Comparison of ENCODE assay signal across 11 cellular contexts in genomic region chr13:76799696-76800095, GRCh38.
DNase-seq lines count a peak whose midpoint lies in the region; ATAC-seq and TF ChIP-seq lines count a peak whose summit lies in the region.
"Had no signal": no experiment of that assay in that cellular context is flagged by ENCODE, and none has a peak within 500 bp of the region (broad histone marks: within the 10 kb centered on the region; RNA-seq: fewer than 3 reads in every experiment).

No MANE protein-coding gene starts in this region.

- peak overlapping the region; percentile 82 to 95 (median 91) for H3K27ac Mint-ChIP-seq in CD14-positive monocyte
- H3K27ac Mint-ChIP-seq in activated CD4-positive, alpha-beta T cell treated with anti-CD3 and anti-CD28 coated beads, Interleukin-2, amount 10 ng/mL, durations not matched to agents 7 days and 5 days, result no peak overlapping the region
- H3K27ac Mint-ChIP-seq: activated B cell treated with CpG ODN at 0.5 μM for 24 hours; activated naive CD8-positive, alpha-beta T cell; H9 had no signal

- intact Hi-C loops in CD14-positive monocyte (cut with micrococcal nuclease), result loop anchor here (5.0 to 10.0 kb wide), 5 partner anchors 52 to 135 kb away; partner anchors contain the start of gene KCTD12 (in 1 of the 2)

- H3K27me3 Mint-ChIP-seq in CD14-positive monocyte (ENCODE audit: low read depth in 3 of 3), result no peaks in the 10 kb centered on the region
- H3K27me3 Mint-ChIP-seq in activated CD4-positive, alpha-beta T cell treated with anti-CD3 and anti-CD28 coated beads, Interleukin-2, amount 10 ng/mL, durations not matched to agents 7 days and 5 days, result no peaks in the 10 kb centered on the region
- H3K27me3 Mint-ChIP-seq: activated B cell treated with CpG ODN at 0.5 μM for 24 hours had no signal

- H3K4me3 ChIP-seq in fibroblast of pulmonary artery (replicated peaks; ENCODE audit: low read depth, low read length), result no peak overlapping the region

- peaks cover 46% of the 10 kb centered on the region for H3K4me1 Mint-ChIP-seq in CD14-positive monocyte
- H3K4me1 Mint-ChIP-seq in activated CD4-positive, alpha-beta T cell treated with anti-CD3 and anti-CD28 coated beads, Interleukin-2, amount 10 ng/mL, durations not matched to agents 7 days and 5 days, result no peaks in the 10 kb centered on the region

- no peak for TF ChIP-seq CTCF in CD14-positive monocyte (IDR thresholded peaks at IDR 0.05)
- TF ChIP-seq CTCF in fibroblast of pulmonary artery (IDR thresholded peaks at IDR 0.05; ENCODE audit: low read length, missing control alignments), result no peak

- DNase-seq in CD14-positive monocyte (ENCODE audit: low spot score), result no peak
- no peak for DNase-seq in HEK293T (ENCODE audit: extremely low spot score)
- peak; percentile 38 for DNase-seq in NCI-H2081 treated with DMSO at 0.1 percent for 48 hours (lab: John Stamatoyannopoulos, UW)
- DNase-seq in fibroblast of pulmonary artery (ENCODE audit: low read depth), result peak; percentile 44
- no peak for DNase-seq in superior temporal gyrus (ENCODE audit: extremely low spot score)
- no peak for DNase-seq in stimulated activated CD8-positive, alpha-beta memory T cell treated with anti-CD3 and anti-CD28 coated beads, Interleukin-4, amount 100 ng/mL, for 48 hours
- no peak for DNase-seq in activated CD4-positive, alpha-beta T cell treated with anti-CD3 and anti-CD28 coated beads, Interleukin-2, amount 10 ng/mL, durations not matched to agents 7 days and 5 days
- DNase-seq: activated B cell treated with CpG ODN at 0.5 μM for 24 hours, H9 had no signal

- ATAC-seq in HG03097 (IDR thresholded peaks at IDR 0.05; ENCODE audit: low FRiP score, unreplicated experiment), result no peak

- H3K9me3 Mint-ChIP-seq in CD14-positive monocyte, result peaks cover 0 to 6% (median 0%) of the 10 kb centered on the region in 7 donors
- H3K9me3 Mint-ChIP-seq in activated CD4-positive, alpha-beta T cell treated with anti-CD3 and anti-CD28 coated beads, Interleukin-2, amount 10 ng/mL, durations not matched to agents 7 days and 5 days, result no peaks in the 10 kb centered on the region
- H3K9me3 Mint-ChIP-seq: H9 had no signal

- POLR2A ChIA-PET in HEK293T (lab: Yijun Ruan, JAX), result interaction anchor here (1.2 kb wide), 1 partner anchor 85 kb away, joined by 4 read pairs; no protein-coding TSS in a partner anchor
- POLR2A ChIA-PET in activated CD4-positive, alpha-beta T cell treated with anti-CD3 and anti-CD28 coated beads, Interleukin-2, amount 10 ng/mL, durations not matched to agents 7 days and 5 days (lab: Charles Lee), result no interaction called here

- H3K36me3 Mint-ChIP-seq in CD14-positive monocyte, result peaks cover 0 to 6% of the 10 kb centered on the region in 2 donors
- H3K36me3 Mint-ChIP-seq in activated CD4-positive, alpha-beta T cell treated with anti-CD3 and anti-CD28 coated beads, Interleukin-2, amount 10 ng/mL, durations not matched to agents 7 days and 5 days (ENCODE audit: low read depth), result no peaks in the 10 kb centered on the region
- H3K36me3 Mint-ChIP-seq: activated naive CD8-positive, alpha-beta T cell had no signal

- CTCF ChIA-PET in HEK293T (lab: Yijun Ruan, JAX), result no interaction called here
- CTCF ChIA-PET in activated CD4-positive, alpha-beta T cell treated with anti-CD3 and anti-CD28 coated beads, Interleukin-2, amount 10 ng/mL, durations not matched to agents 7 days and 5 days (lab: Charles Lee), result no interaction called here

- no peak overlapping the region for H3K4me3 Mint-ChIP-seq in CD14-positive monocyte
- no peak overlapping the region for H3K4me3 Mint-ChIP-seq in activated CD4-positive, alpha-beta T cell treated with anti-CD3 and anti-CD28 coated beads, Interleukin-2, amount 10 ng/mL, durations not matched to agents 7 days and 5 days
- H3K4me3 Mint-ChIP-seq: activated B cell treated with CpG ODN at 0.5 μM for 24 hours; activated naive CD8-positive, alpha-beta T cell; H9 had no signal

TF ChIP-seq in HEK293T, 16 proteins besides CTCF, POLR2A, EP300 and RAD21:
- no peak for TF ChIP-seq ARNT (IDR thresholded peaks at IDR 0.05)
- TF ChIP-seq PKNOX1 (IDR thresholded peaks at IDR 0.05), result peak; percentile 65
TF ChIP-seq in HEK293T: peak in this region for 1.

Comparison
In these comparisons a context has a peak if more than half of its experiments do, and no peak if none do; other contexts are left out.
1. DNase-seq: peak in NCI-H2081 treated with DMSO at 0.1 percent for 48 hours (single experiment) and fibroblast of pulmonary artery (single experiment); none in CD14-positive monocyte (single experiment), HEK293T (single experiment), superior temporal gyrus (single experiment), stimulated activated CD8-positive, alpha-beta memory T cell treated with anti-CD3 and anti-CD28 coated beads, Interleukin-4, amount 100 ng/mL, for 48 hours (single experiment) and activated CD4-positive, alpha-beta T cell treated with anti-CD3 and anti-CD28 coated beads, Interleukin-2, amount 10 ng/mL, durations not matched to agents 7 days and 5 days (single experiment).